ENCODE assay signal across 19 cellular contexts in the genomic region with DNA sequence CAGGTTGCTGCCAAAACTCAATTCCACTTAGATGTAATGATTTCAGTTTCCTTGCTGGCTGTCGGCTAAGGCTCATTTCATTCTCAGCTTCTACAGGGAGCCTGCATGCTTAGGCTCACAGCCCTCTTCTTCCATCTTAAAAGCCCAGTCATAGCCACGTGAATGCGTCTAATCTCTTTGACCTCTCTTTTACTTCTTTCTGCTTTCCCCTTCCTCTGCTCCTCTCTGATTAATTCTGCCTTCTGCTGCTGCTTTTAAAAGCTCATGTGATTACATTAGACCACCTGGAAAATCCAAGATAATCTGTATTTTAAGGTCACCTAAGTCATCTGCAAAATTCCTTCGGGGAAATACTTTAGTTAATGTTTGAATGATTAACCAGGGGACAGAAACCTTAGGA.
DNase-seq lines count a peak whose midpoint lies in the region; ATAC-seq and TF ChIP-seq lines count a peak whose summit lies in the region.
"Had no signal": no experiment of that assay in that cellular context is flagged by ENCODE, and none has a peak within 500 bp of the region (broad histone marks: within the 10 kb centered on the region; RNA-seq: fewer than 3 reads in every experiment).

No MANE protein-coding gene starts in this region.

- no peak for ATAC-seq in HG02970 (IDR thresholded peaks at IDR 0.05; ENCODE audit: low FRiP score, unreplicated experiment)
- ATAC-seq: gastrocnemius medialis, GM12878, mucosa of descending colon, right cardiac atrium had no signal

- no peaks in the 10 kb centered on the region for H3K27me3 ChIP-seq in adipocyte (replicated peaks; ENCODE audit: control insufficient read depth, insufficient read depth, low read length)
- H3K27me3 ChIP-seq: gastrocnemius medialis had no signal

- H3K9me3 ChIP-seq in adipocyte (ENCODE audit: control insufficient read depth, low read length) = no peaks in the 10 kb centered on the region
- H3K9me3 ChIP-seq: gastrocnemius medialis, left ventricle myocardium inferior had no signal

- no peaks in the 10 kb centered on the region for H3K36me3 Mint-ChIP-seq in mesothelial cell of epicardium

- peaks cover 6% of the 10 kb centered on the region for H3K4me1 Mint-ChIP-seq in mesothelial cell of epicardium

- no peaks in the 10 kb centered on the region for H3K4me1 ChIP-seq in adipocyte (ENCODE audit: control insufficient read depth, insufficient read depth, low read length)
- H3K4me1 ChIP-seq: gastrocnemius medialis, left ventricle myocardium inferior had no signal

- H3K27ac Mint-ChIP-seq in mesothelial cell of epicardium = peak overlapping the region; percentile 7

- no peaks in the 10 kb centered on the region for H3K36me3 ChIP-seq in adipocyte (ENCODE audit: control insufficient read depth, insufficient read depth, low read length, severe bottlenecking)
- H3K36me3 ChIP-seq: gastrocnemius medialis, left ventricle myocardium inferior had no signal

- no peaks in the 10 kb centered on the region for H3K9me3 Mint-ChIP-seq in mesothelial cell of epicardium

- TF ChIP-seq CTCF in mesothelial cell of epicardium (IDR thresholded peaks at IDR 0.05; ENCODE audit: unreplicated experiment) = no peak

- H3K9ac ChIP-seq in adipocyte (ENCODE audit: low read length) = no peak overlapping the region

- no peak overlapping the region for H3K4me3 ChIP-seq in adipocyte (ENCODE audit: low read length)
- H3K4me3 ChIP-seq: gastrocnemius medialis, GM12878, left ventricle myocardium inferior, mucosa of descending colon had no signal

- H3K27me3 Mint-ChIP-seq in mesothelial cell of epicardium (ENCODE audit: low read depth) = no peaks in the 10 kb centered on the region

- DNase-seq in D341Med (ENCODE audit: low spot score) (peak; percentile 45), NCI-H2227 (lab: John Stamatoyannopoulos, UW; ENCODE audit: unreplicated experiment) (peak; percentile 21), adipocyte (ENCODE audit: low read depth) (peak; percentile 0), mesothelial cell of epicardium (ENCODE audit: low spot score in 2 of 2, unreplicated experiment in 2 of 2) (no peak), SW480 (ENCODE audit: low spot score) (no peak), activated gamma-delta T cell (lab: John Stamatoyannopoulos, UW) (no peak), HT-29 (ENCODE audit: low spot score) (no peak)
- DNase-seq: activated CD4-positive, alpha-beta T cell treated with anti-CD3 and anti-CD28 coated beads, Interleukin-2, amount 50 U/mL, for 4 hours; activated naive CD4-positive, alpha-beta T cell; caudate nucleus; erythroblast; gastrocnemius medialis; GOT3; left ventricle myocardium inferior; mucosa of descending colon; right cardiac atrium; SW 1271 had no signal

- H3K4me3 Mint-ChIP-seq in mesothelial cell of epicardium = no peak overlapping the region

Comparison
In these comparisons a context has a peak if more than half of its experiments do, and no peak if none do; other contexts are left out.
1. DNase-seq: peak in D341Med (single experiment), NCI-H2227 (single experiment) and adipocyte (single experiment); none in mesothelial cell of epicardium (0 of 2), SW480 (single experiment), activated gamma-delta T cell (single experiment) and HT-29 (single experiment).